Comparison of ENCODE assay signal across 9 cellular contexts in the genomic region with DNA sequence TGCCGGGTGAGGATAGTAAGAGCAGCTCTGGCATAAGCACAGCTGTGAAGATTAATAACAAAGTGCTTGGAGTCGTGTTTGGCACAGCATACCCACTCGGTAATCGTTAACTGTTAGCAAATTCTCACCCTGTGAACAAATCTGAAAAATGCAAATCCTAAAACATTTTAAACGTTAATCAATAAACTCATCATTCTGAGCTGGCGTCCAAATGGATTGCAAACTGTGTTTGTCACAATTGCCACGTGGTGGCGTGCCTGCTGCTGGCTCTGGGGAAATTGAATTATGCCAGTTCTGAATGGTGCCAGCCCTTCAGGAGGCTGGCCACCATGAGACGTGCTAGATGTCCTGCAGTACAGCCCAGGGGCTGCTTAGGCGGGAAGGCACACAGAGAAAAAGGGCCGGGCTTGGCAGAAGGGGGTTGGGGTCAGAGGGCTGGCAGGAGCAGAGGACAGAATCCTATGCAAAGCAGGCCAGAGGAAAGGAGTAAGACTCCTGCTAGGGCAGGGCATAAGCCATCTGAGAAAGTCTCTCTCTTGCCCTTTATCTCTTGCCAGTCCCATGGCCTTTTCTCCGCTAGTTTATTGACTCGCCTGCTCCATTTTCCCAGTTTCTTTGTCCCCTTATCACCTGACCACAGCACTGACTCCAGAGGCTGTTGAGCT. TPM values are rescaled to one million over a fixed set of nuclear protein-coding genes. Genes with fewer than 3 reads are reported as not detected.
DNase-seq lines count a peak whose midpoint lies in the region; ATAC-seq, FAIRE-seq and TF ChIP-seq lines count a peak whose summit lies in the region.
"Had no signal": no experiment of that assay in that cellular context is flagged by ENCODE, and none has a peak within 500 bp of the region (broad histone marks: within the 10 kb centered on the region; RNA-seq: fewer than 3 reads in every experiment).

No MANE protein-coding gene starts in this region.

- POLR2A ChIA-PET in PC-9 (lab: Charles Lee; ENCODE audit: unreplicated experiment) = interaction anchor here (0.5 kb wide), 1 partner anchor 877 kb away, joined by 3 read pairs; the partner anchor contains the start of gene GDPGP1

- H3K4me1 ChIP-seq in PC-9 (replicated peaks; ENCODE audit: insufficient read depth) = no peaks in the 10 kb centered on the region
- no peaks in the 10 kb centered on the region for H3K4me1 ChIP-seq in SJCRH30

- no peak overlapping the region for H3K27ac Mint-ChIP-seq in activated T-helper 17 cell treated with anti-CD3 and anti-CD28 coated beads, Interleukin-2, amount 50 U/mL, for 72 hours

- peak; percentile 64 for TF ChIP-seq CTCF in PC-9 (conservative IDR thresholded peaks at IDR 0.05)
- peak; percentile 36 for TF ChIP-seq CTCF in fibroblast of villous mesenchyme (IDR thresholded peaks at IDR 0.05; ENCODE audit: insufficient read depth, low read depth, low read length)

- H3K36me3 ChIP-seq in PC-9 (ENCODE audit: low read depth) (no peaks in the 10 kb centered on the region), SJCRH30 (no peaks in the 10 kb centered on the region)

- intact Hi-C loops in PC-9 (cut with micrococcal nuclease; ENCODE audit: unreplicated experiment) = loop anchor here (1.0 to 5.0 kb wide), 2 partner anchors 60 to 201 kb away; no protein-coding TSS in a partner anchor

- H3K4me2 ChIP-seq in PC-9 = no peak overlapping the region

- no peak overlapping the region for H3K27ac ChIP-seq in PC-9
- H3K27ac ChIP-seq in SJCRH30 = no peak overlapping the region

- H2AFZ ChIP-seq in PC-9 = no peak overlapping the region

- peak; percentile 64 for FAIRE-seq in GM19239 (lab: Jason Lieb, UNC)

- no TSS peak for BruUV-seq in PC-9 (replicated peaks; lab: Mats Ljungman, UMichigan)

- H3K27me3 Mint-ChIP-seq in activated T-helper 17 cell treated with anti-CD3 and anti-CD28 coated beads, Interleukin-2, amount 50 U/mL, for 72 hours = peaks cover 45% of the 10 kb centered on the region

- H3K79me2 ChIP-seq in PC-9 (ENCODE audit: low read depth) = no peaks in the 10 kb centered on the region

- peak; percentile 20 to 21 for DNase-seq in AML-193 (lab: John Stamatoyannopoulos, UW)
- no peak for DNase-seq in GM19239 (ENCODE audit: insufficient read length, low spot score)
- DNase-seq in PC-9 = peak in 1 of 2 experiments; percentile 39
- no peak for DNase-seq in fibroblast of villous mesenchyme (ENCODE audit: low read depth)
- no peak for DNase-seq in 8988T
- DNase-seq in SJCRH30 = no peak

- no peaks in the 10 kb centered on the region for H3K4me1 Mint-ChIP-seq in activated T-helper 17 cell treated with anti-CD3 and anti-CD28 coated beads, Interleukin-2, amount 50 U/mL, for 72 hours

- H3K9me2 ChIP-seq in PC-9 (ENCODE audit: insufficient read depth) = no peaks in the 10 kb centered on the region

- ATAC-seq in activated T-helper 17 cell treated with anti-CD3 and anti-CD28 coated beads, Interleukin-2, amount 50 U/mL, for 72 hours (replicated peaks) = no peak
- ATAC-seq in HG03135 (IDR thresholded peaks at IDR 0.05; ENCODE audit: unreplicated experiment) = no peak

- CTCF ChIA-PET in PC-9 (lab: Charles Lee) = interaction anchor here (0.6 to 1.1 kb wide), 4 partner anchors 43 to 229 kb away, joined by 3 to 10 read pairs (median 3); no protein-coding TSS in a partner anchor

- no peaks in the 10 kb centered on the region for H3F3A ChIP-seq in PC-9 (ENCODE audit: insufficient read depth, low read depth)

- no peaks in the 10 kb centered on the region for H4K20me1 ChIP-seq in PC-9 (ENCODE audit: insufficient read depth)

- no peaks in the 10 kb centered on the region for H3K9me3 ChIP-seq in PC-9 (ENCODE audit: insufficient read depth, low read depth)
- no peaks in the 10 kb centered on the region for H3K9me3 ChIP-seq in SJCRH30 (replicated peaks)

- H3K9me3 Mint-ChIP-seq in activated T-helper 17 cell treated with anti-CD3 and anti-CD28 coated beads, Interleukin-2, amount 50 U/mL, for 72 hours = no peaks in the 10 kb centered on the region
- H3K9me3 Mint-ChIP-seq: central memory CD8-positive, alpha-beta T cell had no signal

- H3K4me3 Mint-ChIP-seq in activated T-helper 17 cell treated with anti-CD3 and anti-CD28 coated beads, Interleukin-2, amount 50 U/mL, for 72 hours = no peak overlapping the region
- H3K4me3 Mint-ChIP-seq: central memory CD8-positive, alpha-beta T cell had no signal

- no peaks in the 10 kb centered on the region for H3K36me3 Mint-ChIP-seq in activated T-helper 17 cell treated with anti-CD3 and anti-CD28 coated beads, Interleukin-2, amount 50 U/mL, for 72 hours (ENCODE audit: low read depth)

- no peak overlapping the region for H3K4me3 ChIP-seq in PC-9
- no peak overlapping the region for H3K4me3 ChIP-seq in fibroblast of villous mesenchyme (ENCODE audit: low read depth, low read length)
- H3K4me3 ChIP-seq in SJCRH30 = no peak overlapping the region

- H3K27me3 ChIP-seq in PC-9 (ENCODE audit: insufficient read depth, low read depth) (peaks cover 54% of the 10 kb centered on the region), SJCRH30 (peaks cover 21% of the 10 kb centered on the region)

RNA-seq across cellular contexts. Expression of gene POLG, which starts 22.1 kb away (rescaled TPM):
- total RNA-seq in PC-9 (2021) (43.6 and 63.9 TPM in 2 replicates), fibroblast of villous mesenchyme (75.4 and 79.5 TPM in 2 replicates)
- total RNA-seq in SJCRH30 (2014; rRNA removed; shearing (Covaris generic)) = 47.0 and 50.5 TPM in 2 replicates
- total RNA-seq in activated T-helper 17 cell treated with anti-CD3 and anti-CD28 coated beads, Interleukin-2, amount 50 U/mL, for 72 hours = 10 to 100 TPM; 76.9 to 89.7 TPM

Comparison
In these comparisons a context has a peak if more than half of its experiments do, and no peak if none do; other contexts are left out.
1. DNase-seq: peak in AML-193 (2 of 2); none in GM19239 (single experiment), fibroblast of villous mesenchyme (single experiment), 8988T (single experiment) and SJCRH30 (0 of 2).